In the genomic region with DNA sequence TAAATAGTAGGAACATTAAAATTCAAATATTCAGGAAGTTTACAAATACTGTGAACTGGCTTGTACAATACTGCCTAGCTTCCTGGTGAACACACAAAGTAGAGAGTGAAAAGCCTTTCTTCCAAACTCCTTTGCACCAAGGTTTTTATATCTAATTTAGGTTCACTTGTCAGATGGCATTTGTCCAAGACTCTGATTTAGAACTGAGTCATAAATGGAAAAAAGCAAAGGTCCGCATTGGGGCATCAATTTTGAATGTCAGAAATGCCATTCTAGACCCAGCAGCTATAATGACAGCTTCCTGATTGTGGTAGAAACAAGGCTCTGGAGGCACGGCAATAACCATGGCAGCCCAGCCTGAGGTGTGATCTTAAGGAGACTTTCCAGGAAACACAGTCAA, we compare ENCODE assay signal across 17 cellular contexts.
DNase-seq lines count a peak whose midpoint lies in the region; FAIRE-seq and TF ChIP-seq lines count a peak whose summit lies in the region.
"Had no signal": no experiment of that assay in that cellular context is flagged by ENCODE, and none has a peak within 500 bp of the region (broad histone marks: within the 10 kb centered on the region; RNA-seq: fewer than 3 reads in every experiment).

No MANE protein-coding gene starts in this region.

- H3K9me3 ChIP-seq in adipocyte (ENCODE audit: control insufficient read depth, low read length), result no peaks in the 10 kb centered on the region
- H3K9me3 ChIP-seq: sigmoid colon, tibial nerve had no signal

- no peak overlapping the region for H3K4me3 ChIP-seq in adipocyte (ENCODE audit: low read length)
- no peak overlapping the region for H3K4me3 ChIP-seq in foreskin fibroblast (ENCODE audit: low read depth in 1 of 2, low read length in 2 of 2)
- H3K4me3 ChIP-seq: sigmoid colon, tibial nerve had no signal

- no peaks in the 10 kb centered on the region for H3K27me3 ChIP-seq in adipocyte (replicated peaks; ENCODE audit: control insufficient read depth, insufficient read depth, low read length)
- H3K27me3 ChIP-seq: sigmoid colon, tibial nerve had no signal

- peaks cover 16% of the 10 kb centered on the region for H3K4me1 ChIP-seq in adipocyte (ENCODE audit: control insufficient read depth, insufficient read depth, low read length)

- no peak overlapping the region for H3K9ac ChIP-seq in adipocyte (ENCODE audit: low read length)

- no peak for FAIRE-seq in urothelium cell line (lab: Jason Lieb, UNC)
- FAIRE-seq: A204.1, endometrium had no signal

- DNase-seq in NCI-H2171 treated with DMSO at 0.1 percent for 48 hours (lab: John Stamatoyannopoulos, UW), result peak; percentile 45
- DNase-seq in NCI-H2171 (lab: John Stamatoyannopoulos, UW), result no peak
- peak; percentile 57 for DNase-seq in adipocyte (ENCODE audit: low read depth)
- peak; percentile 47 to 80 for DNase-seq in foreskin fibroblast
- DNase-seq in urothelium cell line (ENCODE audit: low spot score), result peak; percentile 41
- DNase-seq in stimulated activated CD4-positive, alpha-beta T cell treated with anti-CD3 and anti-CD28 coated beads, Interleukin-15, amount 100 ng/mL, for 24 hours, result no peak
- no peak for DNase-seq in activated CD4-positive, alpha-beta T cell treated with anti-CD3 and anti-CD28 coated beads, Interleukin-2, amount 50 U/mL, for 4 hours
- no peak for DNase-seq in activated T-cell treated with anti-CD3 and anti-CD28 coated beads, Interleukin-2, amount 50 U/mL, for 48 hours
- DNase-seq: activated CD8-positive, alpha-beta memory T cell treated with anti-CD3 and anti-CD28 coated beads, Interleukin-2, amount 10 ng/mL, durations not matched to agents 7 days and 5 days; anterior cingulate cortex; Kasumi-1; NCI-H345; RPMI8226; sigmoid colon had no signal

- no peak for TF ChIP-seq CTCF in foreskin fibroblast (IDR thresholded peaks at IDR 0.05; ENCODE audit: low read depth, low read length)

- H3K36me3 ChIP-seq in adipocyte (ENCODE audit: control insufficient read depth, insufficient read depth, low read length, severe bottlenecking), result peaks cover 27% of the 10 kb centered on the region

Comparison
In these comparisons a context has a peak if more than half of its experiments do, and no peak if none do; other contexts are left out.
1. DNase-seq: peak in NCI-H2171 treated with DMSO at 0.1 percent for 48 hours (single experiment), adipocyte (single experiment), foreskin fibroblast (2 of 2) and urothelium cell line (single experiment); none in NCI-H2171 (single experiment), stimulated activated CD4-positive, alpha-beta T cell treated with anti-CD3 and anti-CD28 coated beads, Interleukin-15, amount 100 ng/mL, for 24 hours (single experiment), activated CD4-positive, alpha-beta T cell treated with anti-CD3 and anti-CD28 coated beads, Interleukin-2, amount 50 U/mL, for 4 hours (0 of 2) and activated T-cell treated with anti-CD3 and anti-CD28 coated beads, Interleukin-2, amount 50 U/mL, for 48 hours (0 of 2).